In the genomic region with DNA sequence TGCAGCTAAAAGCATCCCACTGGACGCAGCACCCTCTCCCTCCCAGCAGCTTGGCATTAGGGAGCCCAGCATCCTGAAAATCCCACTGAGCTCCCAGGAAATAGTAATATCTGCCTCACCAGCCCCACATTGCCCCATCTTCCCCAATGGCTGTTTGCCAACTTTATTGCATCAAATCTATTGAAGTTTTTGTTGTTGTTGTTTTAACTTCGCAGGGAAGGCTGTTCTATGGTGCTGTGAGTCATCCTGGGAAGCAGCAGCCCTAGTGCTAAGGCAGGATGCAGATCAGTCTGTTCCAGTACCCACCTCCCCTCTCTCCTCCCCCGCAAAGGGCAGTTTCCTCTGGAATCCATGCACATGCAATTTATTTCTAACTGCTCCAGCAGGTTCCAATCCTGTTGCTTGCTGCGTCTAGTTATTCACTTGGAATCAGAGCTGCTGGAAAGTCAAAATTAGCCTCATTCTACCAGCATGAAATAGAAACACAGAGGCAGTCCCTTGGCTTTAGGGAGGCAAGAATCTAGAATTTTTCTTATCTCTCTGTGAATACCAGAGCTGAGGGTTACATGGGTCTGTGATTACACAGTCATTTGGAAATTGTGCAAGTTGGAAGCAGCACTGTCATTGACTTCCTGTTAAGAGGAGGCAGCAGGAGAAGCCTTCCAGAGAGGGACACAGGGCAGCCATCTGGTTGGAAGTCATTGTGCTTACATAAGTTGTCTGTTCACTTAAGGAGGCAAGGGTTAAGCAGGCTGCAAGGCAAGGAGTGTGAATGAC, we compare ENCODE assay signal across 9 cellular contexts.
DNase-seq lines count a peak whose midpoint lies in the region; ATAC-seq and TF ChIP-seq lines count a peak whose summit lies in the region.
"Had no signal": no experiment of that assay in that cellular context is flagged by ENCODE, and none has a peak within 500 bp of the region (broad histone marks: within the 10 kb centered on the region; RNA-seq: fewer than 3 reads in every experiment).

No MANE protein-coding gene starts in this region.

- H2BK5ac ChIP-seq in trophoblast cell (ENCODE audit: low read depth, low read length, poor library complexity), result no peak overlapping the region

- peak; percentile 97 for ATAC-seq in RWPE2 (ENCODE audit: low read depth)
- no peak for ATAC-seq in GM18505 (IDR thresholded peaks at IDR 0.05; ENCODE audit: unreplicated experiment)

- H3K27me3 ChIP-seq in GM23248 (replicated peaks; ENCODE audit: insufficient read depth), result no peaks in the 10 kb centered on the region
- H3K27me3 ChIP-seq in RWPE2 (ENCODE audit: insufficient read depth, poor library complexity, severe bottlenecking), result no peaks in the 10 kb centered on the region
- H3K27me3 ChIP-seq in trophoblast cell (ENCODE audit: insufficient read depth, low read length), result no peaks in the 10 kb centered on the region

- no peak overlapping the region for H4K8ac ChIP-seq in trophoblast cell (ENCODE audit: low read depth, low read length)

- WGBS in GM23248 (ENCODE audit: low coverage in 1 of 2, low lambda C conversion rate in 2 of 2, missing lambda C conversion rate in 2 of 2), 2 experiments, result 22 to 27% methylated on average over 4 of the region's 4 CpGs
- WGBS in trophoblast cell (ENCODE audit: extremely low coverage, insufficient coverage, insufficient read length), result no CpG with 5 or more reads among the region's 4 CpGs

- no peak overlapping the region for H3K18ac ChIP-seq in trophoblast cell (ENCODE audit: low read length)

- H3K23ac ChIP-seq in trophoblast cell (ENCODE audit: low read length), result no peak overlapping the region

- H3K27ac ChIP-seq in GM23248 (no peak overlapping the region), RWPE2 (ENCODE audit: poor library complexity, severe bottlenecking) (peak overlapping the region; percentile 84), trophoblast cell (ENCODE audit: low read depth, low read length) (no peak overlapping the region)

- H2BK12ac ChIP-seq in trophoblast cell (ENCODE audit: low read length), result no peak overlapping the region

- H2BK120ac ChIP-seq in trophoblast cell (ENCODE audit: insufficient read depth, low read length, poor library complexity), result no peak overlapping the region

- no peak for TF ChIP-seq CTCF in RWPE2 (IDR thresholded peaks at IDR 0.05; ENCODE audit: poor library complexity, severe bottlenecking)
- TF ChIP-seq CTCF in foreskin fibroblast (IDR thresholded peaks at IDR 0.05; ENCODE audit: low read depth, low read length), result no peak

- no peak overlapping the region for H2AK5ac ChIP-seq in trophoblast cell (ENCODE audit: low read length)

- no peak overlapping the region for H4K12ac ChIP-seq in trophoblast cell (ENCODE audit: low read depth, low read length)

- DNase-seq in GM23248 (peak; percentile 81), RWPE2 (ENCODE audit: low spot score) (peak; percentile 90), foreskin fibroblast (peak; percentile 85 to 91), trophoblast cell (peak; percentile 89 to 95), SHP77 treated with DMSO at 0.1 percent for 48 hours (lab: John Stamatoyannopoulos, UW) (no peak), NCI-H187 treated with DMSO at 0.1 percent for 48 hours (lab: John Stamatoyannopoulos, UW) (no peak), HUDEP-2 (lab: John Stamatoyannopoulos, UW; ENCODE audit: unreplicated experiment in 76 of 76) (no peak)
- DNase-seq: glutamatergic neuron had no signal

- no peak overlapping the region for H3K4ac ChIP-seq in trophoblast cell (ENCODE audit: low read depth, low read length)

- H3K14ac ChIP-seq in trophoblast cell (ENCODE audit: low read length), result no peak overlapping the region

- H3K4me2 ChIP-seq in GM23248 (ENCODE audit: unreplicated experiment) (peak overlapping the region; percentile 24), trophoblast cell (ENCODE audit: low read length) (no peak overlapping the region)

- H3K4me3 ChIP-seq in GM23248 (no peak overlapping the region), RWPE2 (ENCODE audit: severe bottlenecking) (no peak overlapping the region), foreskin fibroblast (ENCODE audit: low read depth in 1 of 2, low read length in 2 of 2) (no peak overlapping the region), trophoblast cell (ENCODE audit: low read depth, low read length) (no peak overlapping the region)

- H3K36me3 ChIP-seq in GM23248 (ENCODE audit: low read depth) (no peaks in the 10 kb centered on the region), RWPE2 (ENCODE audit: low read depth) (no peaks in the 10 kb centered on the region), trophoblast cell (ENCODE audit: control insufficient read depth in 1 of 2, insufficient read depth in 2 of 2, low read length in 2 of 2) (no peaks in the 10 kb centered on the region)

- no peak overlapping the region for H4K91ac ChIP-seq in trophoblast cell (ENCODE audit: low read depth, low read length)

- H3K79me1 ChIP-seq in trophoblast cell (ENCODE audit: low read length), result no peaks in the 10 kb centered on the region

- no peaks in the 10 kb centered on the region; the same call in none of the 2 replicates for H3F3A ChIP-seq in GM23248 (ENCODE audit: insufficient read depth)

- in situ Hi-C loops in GM23248 (cut with MboI), result no loop called here

- H3K9me3 ChIP-seq in GM23248 (ENCODE audit: low read depth), result no peaks in the 10 kb centered on the region
- H3K9me3 ChIP-seq in RWPE2 (ENCODE audit: severe bottlenecking), result no peaks in the 10 kb centered on the region
- no peaks in the 10 kb centered on the region for H3K9me3 ChIP-seq in trophoblast cell (ENCODE audit: insufficient read depth, low read depth, low read length)

- no peak for TF ChIP-seq POLR2A in GM18505 (IDR thresholded peaks at IDR 0.05; ENCODE audit: borderline replicate concordance, extremely low read depth, insufficient read depth, insufficient read length)

- no peaks in the 10 kb centered on the region for H3K79me2 ChIP-seq in GM23248 (ENCODE audit: insufficient read depth)
- no peaks in the 10 kb centered on the region for H3K79me2 ChIP-seq in trophoblast cell (ENCODE audit: control insufficient read depth, insufficient read depth, low read length, poor library complexity)

- no peaks in the 10 kb centered on the region for H4K20me1 ChIP-seq in GM23248 (ENCODE audit: insufficient read depth)

- H3K9ac ChIP-seq in GM23248 (no peak overlapping the region), trophoblast cell (ENCODE audit: low read length) (no peak overlapping the region)

- H3K4me1 ChIP-seq in GM23248 (ENCODE audit: insufficient read depth) (peaks cover 14% of the 10 kb centered on the region; the same call in 1 of the 2 replicates), RWPE2 (ENCODE audit: insufficient read depth, poor library complexity, severe bottlenecking) (peaks cover 35% of the 10 kb centered on the region), trophoblast cell (ENCODE audit: control insufficient read depth in 1 of 2, insufficient read depth in 2 of 2, low read length in 2 of 2) (peaks cover 4% of the 10 kb centered on the region in 2 experiments)

- no peaks in the 10 kb centered on the region for H3K9me2 ChIP-seq in GM23248 (ENCODE audit: insufficient read depth)

- no peak overlapping the region for H2AFZ ChIP-seq in GM23248
- no peak overlapping the region for H2AFZ ChIP-seq in trophoblast cell (ENCODE audit: insufficient read depth, low read length, poor library complexity)

Comparison
In these comparisons a context has a peak if more than half of its experiments do, and no peak if none do; other contexts are left out.
1. DNase-seq: peak in GM23248 (single experiment), RWPE2 (single experiment), foreskin fibroblast (2 of 2) and trophoblast cell (2 of 2); none in SHP77 treated with DMSO at 0.1 percent for 48 hours (single experiment), NCI-H187 treated with DMSO at 0.1 percent for 48 hours (single experiment) and HUDEP-2 (0 of 76).